ENCODE assay signal across 8 cellular contexts in genomic region chr3:111338059-111338698, GRCh38.
DNase-seq lines count a peak whose midpoint lies in the region; ATAC-seq and TF ChIP-seq lines count a peak whose summit lies in the region.
"Had no signal": no experiment of that assay in that cellular context is flagged by ENCODE, and none has a peak within 500 bp of the region (broad histone marks: within the 10 kb centered on the region; RNA-seq: fewer than 3 reads in every experiment).

No MANE protein-coding gene starts in this region.

- peak; percentile 66 for DNase-seq in GDM1 (lab: John Stamatoyannopoulos, UW)
- peak in 1 of 3 donors; percentile 81 for DNase-seq in Peyer's patch
- DNase-seq in activated naive CD8-positive, alpha-beta T cell treated with anti-CD3 and anti-CD28 coated beads, Interleukin-2, amount 50 U/mL, for 24 hours = peak; percentile 47
- peak; percentile 23 for DNase-seq in iPS DF 19.7 (ENCODE audit: low read depth, low spot score)
- peak; percentile 50 for DNase-seq in stimulated activated CD4-positive, alpha-beta T cell treated with anti-CD3 and anti-CD28 coated beads, Interleukin-4, amount 100 ng/mL, for 24 hours
- no peak for DNase-seq in omental fat pad (ENCODE audit: low spot score)

- H3K27ac ChIP-seq in Peyer's patch = no peak overlapping the region

- no peak for TF ChIP-seq POLR2A in Peyer's patch (IDR thresholded peaks at IDR 0.05)

- no peaks in the 10 kb centered on the region for H3K36me3 Mint-ChIP-seq in activated naive CD8-positive, alpha-beta T cell treated with anti-CD3 and anti-CD28 coated beads, Interleukin-2, amount 50 U/mL, for 24 hours (ENCODE audit: low read depth)

- no peaks in the 10 kb centered on the region for H3K27me3 Mint-ChIP-seq in activated naive CD8-positive, alpha-beta T cell treated with anti-CD3 and anti-CD28 coated beads, Interleukin-2, amount 50 U/mL, for 24 hours
- H3K27me3 Mint-ChIP-seq: activated naive CD8-positive, alpha-beta T cell had no signal

- H3K9me3 Mint-ChIP-seq in activated naive CD8-positive, alpha-beta T cell treated with anti-CD3 and anti-CD28 coated beads, Interleukin-2, amount 50 U/mL, for 24 hours = peaks cover 14% of the 10 kb centered on the region

- H3K4me1 ChIP-seq in Peyer's patch = no peaks in the 10 kb centered on the region

- H3K27me3 ChIP-seq in Peyer's patch = no peaks in the 10 kb centered on the region

- peaks cover 27% of the 10 kb centered on the region for H3K4me1 Mint-ChIP-seq in activated naive CD8-positive, alpha-beta T cell treated with anti-CD3 and anti-CD28 coated beads, Interleukin-2, amount 50 U/mL, for 24 hours

- peak overlapping the region; percentile 25 for H3K27ac Mint-ChIP-seq in activated naive CD8-positive, alpha-beta T cell treated with anti-CD3 and anti-CD28 coated beads, Interleukin-2, amount 50 U/mL, for 24 hours
- H3K27ac Mint-ChIP-seq: activated naive CD8-positive, alpha-beta T cell had no signal

- H3K4me3 ChIP-seq in Peyer's patch = no peak overlapping the region

- H3K4me3 Mint-ChIP-seq in activated naive CD8-positive, alpha-beta T cell treated with anti-CD3 and anti-CD28 coated beads, Interleukin-2, amount 50 U/mL, for 24 hours = no peak overlapping the region
- H3K4me3 Mint-ChIP-seq: activated naive CD8-positive, alpha-beta T cell had no signal

- peak; percentile 66 for ATAC-seq in HG03108 (IDR thresholded peaks at IDR 0.05; ENCODE audit: unreplicated experiment)
- ATAC-seq in activated naive CD8-positive, alpha-beta T cell treated with anti-CD3 and anti-CD28 coated beads, Interleukin-2, amount 50 U/mL, for 24 hours = no peak
- no peak for ATAC-seq in omental fat pad (ENCODE audit: low FRiP score)

- peak in 5 of 6 experiments; percentile 24 to 79 (median 70) for TF ChIP-seq CTCF in Peyer's patch (IDR thresholded peaks at IDR 0.05)
- TF ChIP-seq CTCF in omental fat pad (IDR thresholded peaks at IDR 0.05) = no peak

- H3K9me3 ChIP-seq in Peyer's patch = peaks cover 0 to 4% (median 0%) of the 10 kb centered on the region in 4 donors

- H3K36me3 ChIP-seq in Peyer's patch = no peaks in the 10 kb centered on the region

Comparison
In these comparisons a context has a peak if more than half of its experiments do, and no peak if none do; other contexts are left out.
1. CTCF ChIP-seq: peak in Peyer's patch (5 of 6); none in omental fat pad (0 of 3).